2 cellular contexts compared by ENCODE assay signal in the genomic region with DNA sequence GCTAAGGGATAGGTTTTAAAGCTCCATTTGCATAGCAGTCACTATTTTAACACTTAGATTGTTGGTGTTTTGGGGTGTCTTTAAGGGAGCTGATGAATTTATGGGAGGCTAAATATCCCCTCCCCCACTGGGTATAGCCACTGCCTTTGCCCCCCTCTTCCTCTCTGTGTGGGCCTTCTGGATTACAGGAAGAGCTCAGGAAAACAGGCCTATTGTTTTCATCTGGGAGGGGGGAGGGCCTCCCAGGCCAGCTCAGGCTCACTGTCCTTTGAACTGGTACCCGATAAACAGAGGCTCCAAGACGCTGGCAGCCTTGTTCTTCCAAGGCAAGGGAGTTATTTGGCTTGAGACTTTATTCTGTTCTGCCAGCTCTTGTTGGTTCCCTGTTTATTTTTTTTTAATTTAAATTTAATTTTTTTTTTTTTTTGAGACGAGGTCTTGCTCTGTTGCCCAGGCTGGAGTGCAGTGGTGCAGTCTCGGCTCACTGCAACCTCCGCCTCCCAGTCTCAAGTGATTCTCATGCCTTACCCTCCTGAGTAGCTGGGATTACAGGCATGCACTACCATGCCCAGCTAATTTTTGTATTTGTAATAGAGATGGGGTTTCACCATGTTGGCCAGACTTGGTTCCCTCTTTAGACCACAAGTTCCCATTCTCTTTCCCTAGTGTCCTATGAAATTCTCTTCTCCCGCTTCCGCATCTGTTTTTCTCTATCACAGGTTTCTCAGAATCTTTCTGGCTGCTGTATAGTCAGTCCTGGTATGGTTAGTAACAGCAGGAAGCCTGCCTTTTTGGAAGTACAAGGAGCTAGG.
TF ChIP-seq lines count a peak whose summit lies in the region.

No MANE protein-coding gene starts in this region.

TF ChIP-seq in H1, 55 proteins besides CTCF, POLR2A, EP300 and RAD21:
- TF ChIP-seq RXRA (IDR thresholded peaks at IDR 0.05; ENCODE audit: insufficient read depth, low read depth, low read length) (no peak), RFX5 (IDR thresholded peaks at IDR 0.05; ENCODE audit: borderline replicate concordance, low read depth, low read length) (no peak), SIN3A (conservative IDR thresholded peaks at IDR 0.05 in 1 of 2, IDR thresholded peaks at IDR 0.05 in 1 of 2; ENCODE audit: low read depth in 1 of 2, low read length in 2 of 2) (0 out of 4 replicates have a peak, but pooled peaks of 1 of the 2 experiments have one; percentile 18), CHD1 (IDR thresholded peaks at IDR 0.05; ENCODE audit: low read depth, low read length) (no peak), SP4 (IDR thresholded peaks at IDR 0.05; ENCODE audit: low read length) (no peak), MAFK (IDR thresholded peaks at IDR 0.05; ENCODE audit: low read depth, low read length) (no peak), KDM1A (IDR thresholded peaks at IDR 0.05; ENCODE audit: borderline replicate concordance, low read length) (no peak), SP1 (IDR thresholded peaks at IDR 0.05; ENCODE audit: low read depth, low read length) (peak; percentile 72; the same call in 1 of the 2 replicates), BCL11A (IDR thresholded peaks at IDR 0.05; ENCODE audit: low read depth in 2 of 2, low read length in 2 of 2) (no peak), TCF12 (IDR thresholded peaks at IDR 0.05; ENCODE audit: low read depth, low read length) (0 out of 2 replicates have a peak, but pooled peaks have one; percentile 50), CBX5 (IDR thresholded peaks at IDR 0.05; ENCODE audit: low read depth, low read length) (no peak), ASH2L (IDR thresholded peaks at IDR 0.05; ENCODE audit: low read length) (peak; percentile 52), CHD2 (IDR thresholded peaks at IDR 0.05; ENCODE audit: low read length) (no peak)
- TF ChIP-seq, protein P1, sequence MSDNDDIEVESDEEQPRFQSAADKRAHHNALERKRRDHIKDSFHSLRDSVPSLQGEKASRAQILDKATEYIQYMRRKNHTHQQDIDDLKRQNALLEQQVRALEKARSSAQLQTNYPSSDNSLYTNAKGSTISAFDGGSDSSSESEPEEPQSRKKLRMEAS (IDR thresholded peaks at IDR 0.05) = no peak

TF ChIP-seq in HepG2, 621 proteins besides CTCF, POLR2A, EP300 and RAD21 (continues in another document):
- TF ChIP-seq ZNF546 (CRISPR knock-in tag; conservative IDR thresholded peaks at IDR 0.05) (no peak), TARDBP (CRISPR knock-in tag; IDR thresholded peaks at IDR 0.05) (peak; percentile 39; the same call in 1 of the 2 replicates), ZNF749 (CRISPR knock-in tag; IDR thresholded peaks at IDR 0.05; ENCODE audit: borderline replicate concordance) (no peak), MYC (CRISPR knock-in tag; IDR thresholded peaks at IDR 0.05; ENCODE audit: borderline replicate concordance) (no peak), ZNF44 (CRISPR knock-in tag; IDR thresholded peaks at IDR 0.05) (no peak), RFX3 (CRISPR knock-in tag; IDR thresholded peaks at IDR 0.05) (no peak), YEATS4 (CRISPR knock-in tag; IDR thresholded peaks at IDR 0.05; ENCODE audit: borderline replicate concordance) (no peak), ZNF30 (CRISPR knock-in tag; IDR thresholded peaks at IDR 0.05) (no peak), SPEN (CRISPR knock-in tag; IDR thresholded peaks at IDR 0.05; ENCODE audit: low read depth) (no peak), SIX1 (CRISPR knock-in tag; IDR thresholded peaks at IDR 0.05; ENCODE audit: borderline replicate concordance) (peak; percentile 54; the same call in 1 of the 2 replicates), SYNCRIP (IDR thresholded peaks at IDR 0.05; ENCODE audit: insufficient read depth, low read depth, low read length) (no peak), ZNF484 (CRISPR knock-in tag; IDR thresholded peaks at IDR 0.05; ENCODE audit: borderline replicate concordance, low read depth) (no peak), RBM39 (IDR thresholded peaks at IDR 0.05; ENCODE audit: low read depth, low read length, poor library complexity, severe bottlenecking) (no peak), PITX1 (CRISPR knock-in tag; IDR thresholded peaks at IDR 0.05) (peak; percentile 83), TCF7 (IDR thresholded peaks at IDR 0.05; ENCODE audit: low read depth) (peak; percentile 43; the same call in 1 of the 2 replicates), ZMAT3 (CRISPR knock-in tag; conservative IDR thresholded peaks at IDR 0.05) (no peak), XBP1 (CRISPR knock-in tag; IDR thresholded peaks at IDR 0.05) (no peak), SRY (CRISPR knock-in tag; IDR thresholded peaks at IDR 0.05) (no peak), ZNF772 (CRISPR knock-in tag; IDR thresholded peaks at IDR 0.05) (no peak), RXRB (CRISPR knock-in tag; IDR thresholded peaks at IDR 0.05; ENCODE audit: borderline replicate concordance) (peak; percentile 61; the same call in 1 of the 2 replicates), MTA1 (CRISPR knock-in tag; IDR thresholded peaks at IDR 0.05; ENCODE audit: borderline replicate concordance) (no peak), GABPA (IDR thresholded peaks at IDR 0.05; ENCODE audit: low read depth, low read length) (no peak), GABPA (CRISPR knock-in tag; IDR thresholded peaks at IDR 0.05; ENCODE audit: low read depth) (peak; percentile 59), MYNN (CRISPR knock-in tag; IDR thresholded peaks at IDR 0.05; ENCODE audit: low read depth) (no peak), ZNF7 (CRISPR knock-in tag; IDR thresholded peaks at IDR 0.05) (no peak), FOSL2 (CRISPR knock-in tag; IDR thresholded peaks at IDR 0.05) (peak; percentile 37; the same call in 1 of the 2 replicates), MBD4 (IDR thresholded peaks at IDR 0.05; ENCODE audit: borderline replicate concordance, low read length) (no peak), RXRA (CRISPR knock-in tag; IDR thresholded peaks at IDR 0.05) (no peak; the same call in 1 of the 2 replicates), ZNF333 (CRISPR knock-in tag; IDR thresholded peaks at IDR 0.05; ENCODE audit: borderline replicate concordance) (no peak), NR2F6 (IDR thresholded peaks at IDR 0.05) (no peak), NR2F6 (CRISPR knock-in tag; IDR thresholded peaks at IDR 0.05) (0 out of 2 replicates have a peak, but pooled peaks have one; percentile 18), ZNF674 (CRISPR knock-in tag; IDR thresholded peaks at IDR 0.05; ENCODE audit: low read depth) (no peak), PRPF4 (IDR thresholded peaks at IDR 0.05; ENCODE audit: low read depth, low read length, poor library complexity, severe bottlenecking) (peak; percentile 66), ZNF34 (CRISPR knock-in tag; IDR thresholded peaks at IDR 0.05; ENCODE audit: borderline replicate concordance) (no peak), PCBP2 (optimal IDR thresholded peaks at IDR 0.05; ENCODE audit: low read depth, low read length, poor library complexity, severe bottlenecking) (no peak), SMAD3 (CRISPR knock-in tag; IDR thresholded peaks at IDR 0.05) (peak; percentile 42; the same call in 1 of the 2 replicates), PHF20 (CRISPR knock-in tag; IDR thresholded peaks at IDR 0.05) (0 out of 2 replicates have a peak, but pooled peaks have one; percentile 31)
- TF ChIP-seq, protein P2, sequence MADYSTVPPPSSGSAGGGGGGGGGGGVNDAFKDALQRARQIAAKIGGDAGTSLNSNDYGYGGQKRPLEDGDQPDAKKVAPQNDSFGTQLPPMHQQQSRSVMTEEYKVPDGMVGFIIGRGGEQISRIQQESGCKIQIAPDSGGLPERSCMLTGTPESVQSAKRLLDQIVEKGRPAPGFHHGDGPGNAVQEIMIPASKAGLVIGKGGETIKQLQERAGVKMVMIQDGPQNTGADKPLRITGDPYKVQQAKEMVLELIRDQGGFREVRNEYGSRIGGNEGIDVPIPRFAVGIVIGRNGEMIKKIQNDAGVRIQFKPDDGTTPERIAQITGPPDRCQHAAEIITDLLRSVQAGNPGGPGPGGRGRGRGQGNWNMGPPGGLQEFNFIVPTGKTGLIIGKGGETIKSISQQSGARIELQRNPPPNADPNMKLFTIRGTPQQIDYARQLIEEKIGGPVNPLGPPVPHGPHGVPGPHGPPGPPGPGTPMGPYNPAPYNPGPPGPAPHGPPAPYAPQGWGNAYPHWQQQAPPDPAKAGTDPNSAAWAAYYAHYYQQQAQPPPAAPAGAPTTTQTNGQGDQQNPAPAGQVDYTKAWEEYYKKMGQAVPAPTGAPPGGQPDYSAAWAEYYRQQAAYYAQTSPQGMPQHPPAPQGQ (CRISPR knock-in tag; IDR thresholded peaks at IDR 0.05; ENCODE audit: borderline replicate concordance) = no peak
- TF ChIP-seq, protein P3, sequence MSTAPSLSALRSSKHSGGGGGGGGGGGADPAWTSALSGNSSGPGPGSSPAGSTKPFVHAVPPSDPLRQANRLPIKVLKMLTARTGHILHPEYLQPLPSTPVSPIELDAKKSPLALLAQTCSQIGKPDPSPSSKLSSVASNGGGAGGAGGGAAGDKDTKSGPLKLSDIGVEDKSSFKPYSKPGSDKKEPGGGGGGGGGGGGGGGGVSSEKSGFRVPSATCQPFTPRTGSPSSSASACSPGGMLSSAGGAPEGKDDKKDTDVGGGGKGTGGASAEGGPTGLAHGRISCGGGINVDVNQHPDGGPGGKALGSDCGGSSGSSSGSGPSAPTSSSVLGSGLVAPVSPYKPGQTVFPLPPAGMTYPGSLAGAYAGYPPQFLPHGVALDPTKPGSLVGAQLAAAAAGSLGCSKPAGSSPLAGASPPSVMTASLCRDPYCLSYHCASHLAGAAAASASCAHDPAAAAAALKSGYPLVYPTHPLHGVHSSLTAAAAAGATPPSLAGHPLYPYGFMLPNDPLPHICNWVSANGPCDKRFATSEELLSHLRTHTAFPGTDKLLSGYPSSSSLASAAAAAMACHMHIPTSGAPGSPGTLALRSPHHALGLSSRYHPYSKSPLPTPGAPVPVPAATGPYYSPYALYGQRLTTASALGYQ (CRISPR knock-in tag; IDR thresholded peaks at IDR 0.05) = no peak
- TF ChIP-seq, protein P4, sequence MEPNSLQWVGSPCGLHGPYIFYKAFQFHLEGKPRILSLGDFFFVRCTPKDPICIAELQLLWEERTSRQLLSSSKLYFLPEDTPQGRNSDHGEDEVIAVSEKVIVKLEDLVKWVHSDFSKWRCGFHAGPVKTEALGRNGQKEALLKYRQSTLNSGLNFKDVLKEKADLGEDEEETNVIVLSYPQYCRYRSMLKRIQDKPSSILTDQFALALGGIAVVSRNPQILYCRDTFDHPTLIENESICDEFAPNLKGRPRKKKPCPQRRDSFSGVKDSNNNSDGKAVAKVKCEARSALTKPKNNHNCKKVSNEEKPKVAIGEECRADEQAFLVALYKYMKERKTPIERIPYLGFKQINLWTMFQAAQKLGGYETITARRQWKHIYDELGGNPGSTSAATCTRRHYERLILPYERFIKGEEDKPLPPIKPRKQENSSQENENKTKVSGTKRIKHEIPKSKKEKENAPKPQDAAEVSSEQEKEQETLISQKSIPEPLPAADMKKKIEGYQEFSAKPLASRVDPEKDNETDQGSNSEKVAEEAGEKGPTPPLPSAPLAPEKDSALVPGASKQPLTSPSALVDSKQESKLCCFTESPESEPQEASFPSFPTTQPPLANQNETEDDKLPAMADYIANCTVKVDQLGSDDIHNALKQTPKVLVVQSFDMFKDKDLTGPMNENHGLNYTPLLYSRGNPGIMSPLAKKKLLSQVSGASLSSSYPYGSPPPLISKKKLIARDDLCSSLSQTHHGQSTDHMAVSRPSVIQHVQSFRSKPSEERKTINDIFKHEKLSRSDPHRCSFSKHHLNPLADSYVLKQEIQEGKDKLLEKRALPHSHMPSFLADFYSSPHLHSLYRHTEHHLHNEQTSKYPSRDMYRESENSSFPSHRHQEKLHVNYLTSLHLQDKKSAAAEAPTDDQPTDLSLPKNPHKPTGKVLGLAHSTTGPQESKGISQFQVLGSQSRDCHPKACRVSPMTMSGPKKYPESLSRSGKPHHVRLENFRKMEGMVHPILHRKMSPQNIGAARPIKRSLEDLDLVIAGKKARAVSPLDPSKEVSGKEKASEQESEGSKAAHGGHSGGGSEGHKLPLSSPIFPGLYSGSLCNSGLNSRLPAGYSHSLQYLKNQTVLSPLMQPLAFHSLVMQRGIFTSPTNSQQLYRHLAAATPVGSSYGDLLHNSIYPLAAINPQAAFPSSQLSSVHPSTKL (CRISPR knock-in tag; IDR thresholded peaks at IDR 0.05) = peak; percentile 83
- TF ChIP-seq, protein P5, sequence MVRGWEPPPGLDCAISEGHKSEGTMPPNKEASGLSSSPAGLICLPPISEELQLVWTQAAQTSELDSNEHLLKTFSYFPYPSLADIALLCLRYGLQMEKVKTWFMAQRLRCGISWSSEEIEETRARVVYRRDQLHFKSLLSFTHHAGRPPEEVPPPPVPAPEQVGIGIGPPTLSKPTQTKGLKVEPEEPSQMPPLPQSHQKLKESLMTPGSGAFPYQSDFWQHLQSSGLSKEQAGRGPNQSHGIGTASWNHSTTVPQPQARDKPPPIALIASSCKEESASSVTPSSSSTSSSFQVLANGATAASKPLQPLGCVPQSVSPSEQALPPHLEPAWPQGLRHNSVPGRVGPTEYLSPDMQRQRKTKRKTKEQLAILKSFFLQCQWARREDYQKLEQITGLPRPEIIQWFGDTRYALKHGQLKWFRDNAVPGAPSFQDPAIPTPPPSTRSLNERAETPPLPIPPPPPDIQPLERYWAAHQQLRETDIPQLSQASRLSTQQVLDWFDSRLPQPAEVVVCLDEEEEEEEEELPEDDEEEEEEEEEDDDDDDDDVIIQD (CRISPR knock-in tag; IDR thresholded peaks at IDR 0.05; ENCODE audit: low read depth) = no peak
- TF ChIP-seq, protein P6, sequence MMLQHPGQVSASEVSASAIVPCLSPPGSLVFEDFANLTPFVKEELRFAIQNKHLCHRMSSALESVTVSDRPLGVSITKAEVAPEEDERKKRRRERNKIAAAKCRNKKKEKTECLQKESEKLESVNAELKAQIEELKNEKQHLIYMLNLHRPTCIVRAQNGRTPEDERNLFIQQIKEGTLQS (CRISPR knock-in tag; IDR thresholded peaks at IDR 0.05) = no peak
- TF ChIP-seq, protein P7, sequence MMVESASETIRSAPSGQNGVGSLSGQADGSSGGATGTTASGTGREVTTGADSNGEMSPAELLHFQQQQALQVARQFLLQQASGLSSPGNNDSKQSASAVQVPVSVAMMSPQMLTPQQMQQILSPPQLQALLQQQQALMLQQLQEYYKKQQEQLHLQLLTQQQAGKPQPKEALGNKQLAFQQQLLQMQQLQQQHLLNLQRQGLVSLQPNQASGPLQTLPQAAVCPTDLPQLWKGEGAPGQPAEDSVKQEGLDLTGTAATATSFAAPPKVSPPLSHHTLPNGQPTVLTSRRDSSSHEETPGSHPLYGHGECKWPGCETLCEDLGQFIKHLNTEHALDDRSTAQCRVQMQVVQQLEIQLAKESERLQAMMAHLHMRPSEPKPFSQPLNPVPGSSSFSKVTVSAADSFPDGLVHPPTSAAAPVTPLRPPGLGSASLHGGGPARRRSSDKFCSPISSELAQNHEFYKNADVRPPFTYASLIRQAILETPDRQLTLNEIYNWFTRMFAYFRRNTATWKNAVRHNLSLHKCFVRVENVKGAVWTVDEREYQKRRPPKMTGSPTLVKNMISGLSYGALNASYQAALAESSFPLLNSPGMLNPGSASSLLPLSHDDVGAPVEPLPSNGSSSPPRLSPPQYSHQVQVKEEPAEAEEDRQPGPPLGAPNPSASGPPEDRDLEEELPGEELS (CRISPR knock-in tag; IDR thresholded peaks at IDR 0.05) = peak; percentile 84
- TF ChIP-seq, protein P8, sequence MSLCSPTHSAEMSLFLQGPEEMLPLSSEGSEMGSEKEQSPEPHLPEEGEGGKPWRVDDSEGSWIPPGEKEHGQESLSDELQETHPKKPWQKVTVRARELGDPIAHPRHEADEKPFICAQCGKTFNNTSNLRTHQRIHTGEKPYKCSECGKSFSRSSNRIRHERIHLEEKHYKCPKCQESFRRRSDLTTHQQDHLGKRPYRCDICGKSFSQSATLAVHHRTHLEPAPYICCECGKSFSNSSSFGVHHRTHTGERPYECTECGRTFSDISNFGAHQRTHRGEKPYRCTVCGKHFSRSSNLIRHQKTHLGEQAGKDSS (CRISPR knock-in tag; IDR thresholded peaks at IDR 0.05; ENCODE audit: borderline replicate concordance, low read depth) = no peak
- TF ChIP-seq, protein P9, sequence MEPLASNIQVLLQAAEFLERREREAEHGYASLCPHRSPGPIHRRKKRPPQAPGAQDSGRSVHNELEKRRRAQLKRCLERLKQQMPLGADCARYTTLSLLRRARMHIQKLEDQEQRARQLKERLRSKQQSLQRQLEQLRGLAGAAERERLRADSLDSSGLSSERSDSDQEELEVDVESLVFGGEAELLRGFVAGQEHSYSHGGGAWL (CRISPR knock-in tag; IDR thresholded peaks at IDR 0.05) = no peak
